ENCODE assay signal across 2 cellular contexts in the genomic region with DNA sequence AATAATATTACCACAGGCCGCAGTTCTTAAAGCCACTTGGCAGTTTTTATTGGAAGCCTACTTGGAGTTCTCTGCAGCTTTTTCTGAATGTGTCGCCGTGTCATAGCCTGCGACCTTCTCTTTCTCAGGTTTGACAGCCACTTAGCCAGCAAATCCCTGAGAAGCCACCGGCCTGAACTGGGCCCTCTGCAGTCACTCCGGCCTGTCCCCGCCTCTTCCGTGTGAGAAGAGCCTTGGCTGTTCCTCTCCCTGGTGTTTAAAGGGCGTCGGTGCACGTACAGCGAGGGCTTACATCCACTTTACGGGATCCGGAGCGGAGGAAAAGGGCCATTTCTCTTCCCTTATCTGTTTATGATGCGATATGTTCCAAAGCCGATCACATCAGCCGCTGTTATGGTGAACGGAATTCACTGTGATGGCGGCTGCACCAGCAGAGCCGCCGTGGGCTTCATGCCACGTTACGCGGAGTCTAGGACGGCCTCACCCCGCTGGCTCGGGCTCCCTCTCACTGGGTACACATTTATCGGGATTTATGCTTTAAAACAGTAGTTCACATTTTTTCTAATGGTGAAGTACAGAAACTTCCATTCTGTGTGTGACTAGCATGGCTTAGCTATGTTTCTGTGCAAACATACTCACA.
TF ChIP-seq lines count a peak whose summit lies in the region.

No MANE protein-coding gene starts in this region.

TF ChIP-seq in GM23338, 12 proteins besides CTCF, POLR2A, EP300 and RAD21 (continued from another document):
- no peak for TF ChIP-seq ZNF331 (CRISPR knock-in tag; IDR thresholded peaks at IDR 0.05; ENCODE audit: low read depth)
- no peak for TF ChIP-seq ZNF114 (CRISPR knock-in tag; IDR thresholded peaks at IDR 0.05)

TF ChIP-seq in WTC11, 78 proteins besides CTCF, POLR2A, EP300 and RAD21 (continued from another document):
- TF ChIP-seq, protein P1, sequence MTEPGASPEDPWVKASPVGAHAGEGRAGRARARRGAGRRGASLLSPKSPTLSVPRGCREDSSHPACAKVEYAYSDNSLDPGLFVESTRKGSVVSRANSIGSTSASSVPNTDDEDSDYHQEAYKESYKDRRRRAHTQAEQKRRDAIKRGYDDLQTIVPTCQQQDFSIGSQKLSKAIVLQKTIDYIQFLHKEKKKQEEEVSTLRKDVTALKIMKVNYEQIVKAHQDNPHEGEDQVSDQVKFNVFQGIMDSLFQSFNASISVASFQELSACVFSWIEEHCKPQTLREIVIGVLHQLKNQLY (CRISPR knock-in tag; IDR thresholded peaks at IDR 0.05): no peak
- TF ChIP-seq, protein P2, sequence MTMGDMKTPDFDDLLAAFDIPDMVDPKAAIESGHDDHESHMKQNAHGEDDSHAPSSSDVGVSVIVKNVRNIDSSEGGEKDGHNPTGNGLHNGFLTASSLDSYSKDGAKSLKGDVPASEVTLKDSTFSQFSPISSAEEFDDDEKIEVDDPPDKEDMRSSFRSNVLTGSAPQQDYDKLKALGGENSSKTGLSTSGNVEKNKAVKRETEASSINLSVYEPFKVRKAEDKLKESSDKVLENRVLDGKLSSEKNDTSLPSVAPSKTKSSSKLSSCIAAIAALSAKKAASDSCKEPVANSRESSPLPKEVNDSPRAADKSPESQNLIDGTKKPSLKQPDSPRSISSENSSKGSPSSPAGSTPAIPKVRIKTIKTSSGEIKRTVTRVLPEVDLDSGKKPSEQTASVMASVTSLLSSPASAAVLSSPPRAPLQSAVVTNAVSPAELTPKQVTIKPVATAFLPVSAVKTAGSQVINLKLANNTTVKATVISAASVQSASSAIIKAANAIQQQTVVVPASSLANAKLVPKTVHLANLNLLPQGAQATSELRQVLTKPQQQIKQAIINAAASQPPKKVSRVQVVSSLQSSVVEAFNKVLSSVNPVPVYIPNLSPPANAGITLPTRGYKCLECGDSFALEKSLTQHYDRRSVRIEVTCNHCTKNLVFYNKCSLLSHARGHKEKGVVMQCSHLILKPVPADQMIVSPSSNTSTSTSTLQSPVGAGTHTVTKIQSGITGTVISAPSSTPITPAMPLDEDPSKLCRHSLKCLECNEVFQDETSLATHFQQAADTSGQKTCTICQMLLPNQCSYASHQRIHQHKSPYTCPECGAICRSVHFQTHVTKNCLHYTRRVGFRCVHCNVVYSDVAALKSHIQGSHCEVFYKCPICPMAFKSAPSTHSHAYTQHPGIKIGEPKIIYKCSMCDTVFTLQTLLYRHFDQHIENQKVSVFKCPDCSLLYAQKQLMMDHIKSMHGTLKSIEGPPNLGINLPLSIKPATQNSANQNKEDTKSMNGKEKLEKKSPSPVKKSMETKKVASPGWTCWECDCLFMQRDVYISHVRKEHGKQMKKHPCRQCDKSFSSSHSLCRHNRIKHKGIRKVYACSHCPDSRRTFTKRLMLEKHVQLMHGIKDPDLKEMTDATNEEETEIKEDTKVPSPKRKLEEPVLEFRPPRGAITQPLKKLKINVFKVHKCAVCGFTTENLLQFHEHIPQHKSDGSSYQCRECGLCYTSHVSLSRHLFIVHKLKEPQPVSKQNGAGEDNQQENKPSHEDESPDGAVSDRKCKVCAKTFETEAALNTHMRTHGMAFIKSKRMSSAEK (CRISPR knock-in tag; IDR thresholded peaks at IDR 0.05; ENCODE audit: borderline replicate concordance): no peak
- TF ChIP-seq ZMAT4 (CRISPR knock-in tag; IDR thresholded peaks at IDR 0.05): no peak
